ENCODE assay signal across 8 cellular contexts in genomic region chr9:85742630-85742928, GRCh38. TPM values are rescaled to one million over a fixed set of nuclear protein-coding genes. Genes with fewer than 3 reads are reported as not detected.
DNase-seq lines count a peak whose midpoint lies in the region; ATAC-seq and TF ChIP-seq lines count a peak whose summit lies in the region.

No MANE protein-coding gene starts in this region.

- no peaks in the 10 kb centered on the region for H3K36me3 ChIP-seq in left ventricle myocardium inferior
- H3K36me3 ChIP-seq in spleen, result no peaks in the 10 kb centered on the region

- H3K36me3 Mint-ChIP-seq in WTC11, result no peaks in the 10 kb centered on the region

- H3K4me3 ChIP-seq in left ventricle myocardium inferior, result peak overlapping the region; percentile 89
- H3K4me3 ChIP-seq in spleen, result peak overlapping the region; percentile 64 to 97 (median 86)

- peak overlapping the region; percentile 81 for H3K4me3 Mint-ChIP-seq in WTC11

- no peak for TF ChIP-seq POLR2A in spleen (IDR thresholded peaks at IDR 0.05)

- no peaks in the 10 kb centered on the region for H3K9me3 Mint-ChIP-seq in WTC11

- TF ChIP-seq CTCF in left ventricle myocardium inferior (IDR thresholded peaks at IDR 0.05; ENCODE audit: borderline replicate concordance) (no peak), WTC11 (IDR thresholded peaks at IDR 0.05) (no peak), spleen (IDR thresholded peaks at IDR 0.05 in 8 of 11, conservative IDR thresholded peaks at IDR 0.05 in 3 of 11) (no peak)

- H3K27ac Mint-ChIP-seq in WTC11, result peak overlapping the region; percentile 92

- intact Hi-C loops in left ventricle myocardium inferior (cut with micrococcal nuclease), result no loop called here
- intact Hi-C loops in left ventricle myocardium superior (cut with micrococcal nuclease), result no loop called here
- intact Hi-C loops in spleen (cut with DNase I; ENCODE audit: low total_unique reads), result loop anchor here (10.0 kb wide), 1 partner anchor 202 kb away; the partner anchor contains the start of gene NAA35

- WGBS in spleen, 5 donors, result 1 to 12% (median 3%) methylated on average over 3 of the region's 3 CpGs

- peak overlapping the region; percentile 87 for H3K27ac ChIP-seq in left ventricle myocardium inferior (replicated peaks)
- H3K27ac ChIP-seq in spleen, result peak overlapping the region; percentile 60 to 99 (median 97)

- H3K9me3 ChIP-seq in left ventricle myocardium inferior (replicated peaks) (no peaks in the 10 kb centered on the region), spleen (no peaks in the 10 kb centered on the region)

- DNase-seq in left ventricle myocardium inferior (no peak), left ventricle myocardium superior (no peak), WTC11 (ENCODE audit: low spot score) (no peak), hepatic stellate cell (ENCODE audit: low spot score) (peak; percentile 11), spleen (no peak), RPMI8226 (no peak)

- H3K27me3 ChIP-seq in left ventricle myocardium inferior (ENCODE audit: low read depth), result no peaks in the 10 kb centered on the region
- H3K27me3 ChIP-seq in spleen (replicated peaks in 1 of 7), result peaks cover 0 to 6% (median 0%) of the 10 kb centered on the region in 7 donors

- POLR2A ChIA-PET in WTC11 (lab: Charles Lee), result interaction anchor here (0.7 kb wide), 1 partner anchor 616 kb away, joined by 6 read pairs; no protein-coding TSS in a partner anchor

- H3K27me3 Mint-ChIP-seq in WTC11 (ENCODE audit: low read depth), result no peaks in the 10 kb centered on the region; the same call in 1 of the 2 replicates

- H3K4me1 ChIP-seq in left ventricle myocardium inferior (peaks cover 47% of the 10 kb centered on the region), spleen (peaks cover 10 to 52% (median 23%) of the 10 kb centered on the region in 6 donors)

- CTCF ChIA-PET in WTC11 (lab: Charles Lee), result interaction anchor here (1.1 kb wide), 1 partner anchor 44 kb away, joined by 14 read pairs; no protein-coding TSS in a partner anchor

- ATAC-seq in left ventricle myocardium superior (no peak), WTC11 (no peak), GM19397 (IDR thresholded peaks at IDR 0.05; ENCODE audit: unreplicated experiment) (no peak), GM21723 (IDR thresholded peaks at IDR 0.05; ENCODE audit: unreplicated experiment) (no peak)

- peaks cover 52% of the 10 kb centered on the region for H3K4me1 Mint-ChIP-seq in WTC11

TF ChIP-seq in WTC11, 78 proteins besides CTCF, POLR2A, EP300 and RAD21:
- no peak for TF ChIP-seq ELF4 (CRISPR knock-in tag; IDR thresholded peaks at IDR 0.05; ENCODE audit: low read depth)
- TF ChIP-seq, protein P1, sequence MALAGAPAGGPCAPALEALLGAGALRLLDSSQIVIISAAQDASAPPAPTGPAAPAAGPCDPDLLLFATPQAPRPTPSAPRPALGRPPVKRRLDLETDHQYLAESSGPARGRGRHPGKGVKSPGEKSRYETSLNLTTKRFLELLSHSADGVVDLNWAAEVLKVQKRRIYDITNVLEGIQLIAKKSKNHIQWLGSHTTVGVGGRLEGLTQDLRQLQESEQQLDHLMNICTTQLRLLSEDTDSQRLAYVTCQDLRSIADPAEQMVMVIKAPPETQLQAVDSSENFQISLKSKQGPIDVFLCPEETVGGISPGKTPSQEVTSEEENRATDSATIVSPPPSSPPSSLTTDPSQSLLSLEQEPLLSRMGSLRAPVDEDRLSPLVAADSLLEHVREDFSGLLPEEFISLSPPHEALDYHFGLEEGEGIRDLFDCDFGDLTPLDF (CRISPR knock-in tag; IDR thresholded peaks at IDR 0.05), result no peak
- TF ChIP-seq, protein P2, sequence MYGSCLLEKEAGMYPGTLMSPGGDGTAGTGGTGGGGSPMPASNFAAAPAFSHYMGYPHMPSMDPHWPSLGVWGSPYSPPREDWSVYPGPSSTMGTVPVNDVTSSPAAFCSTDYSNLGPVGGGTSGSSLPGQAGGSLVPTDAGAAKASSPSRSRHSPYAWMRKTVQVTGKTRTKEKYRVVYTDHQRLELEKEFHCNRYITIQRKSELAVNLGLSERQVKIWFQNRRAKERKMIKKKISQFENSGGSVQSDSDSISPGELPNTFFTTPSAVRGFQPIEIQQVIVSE (CRISPR knock-in tag; IDR thresholded peaks at IDR 0.05; ENCODE audit: borderline replicate concordance), result no peak
- TF ChIP-seq RORB (CRISPR knock-in tag; IDR thresholded peaks at IDR 0.05), result no peak
- TF ChIP-seq, protein P3, sequence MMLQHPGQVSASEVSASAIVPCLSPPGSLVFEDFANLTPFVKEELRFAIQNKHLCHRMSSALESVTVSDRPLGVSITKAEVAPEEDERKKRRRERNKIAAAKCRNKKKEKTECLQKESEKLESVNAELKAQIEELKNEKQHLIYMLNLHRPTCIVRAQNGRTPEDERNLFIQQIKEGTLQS (CRISPR knock-in tag; conservative IDR thresholded peaks at IDR 0.05), result no peak
- no peak for TF ChIP-seq USF2 (CRISPR knock-in tag; IDR thresholded peaks at IDR 0.05)
- TF ChIP-seq ARID4B (CRISPR knock-in tag; IDR thresholded peaks at IDR 0.05; ENCODE audit: borderline replicate concordance), result no peak
- TF ChIP-seq ZNF232 (CRISPR knock-in tag; IDR thresholded peaks at IDR 0.05), result no peak
- TF ChIP-seq ZNF532 (CRISPR knock-in tag; IDR thresholded peaks at IDR 0.05; ENCODE audit: borderline replicate concordance), result no peak
- no peak for TF ChIP-seq SOX15 (CRISPR knock-in tag; IDR thresholded peaks at IDR 0.05)

RNA-seq across cellular contexts. Expression of gene AGTPBP1, which starts 0.8 kb away (rescaled TPM):
- total RNA-seq in left ventricle myocardium inferior (52.5 TPM), left ventricle myocardium superior (64.4 TPM), WTC11 (2021) (53.6 to 54.7 TPM (median 54.4 TPM) in 3 replicates), spleen (10 to 100 TPM; 46.4 to 83.6 (median 53.3) TPM)
- 1 to 10 TPM; 5.3 to 8.9 (median 7.7) TPM for polyA plus RNA-seq in spleen
